ENCODE assay signal across 8 cellular contexts in the genomic region with DNA sequence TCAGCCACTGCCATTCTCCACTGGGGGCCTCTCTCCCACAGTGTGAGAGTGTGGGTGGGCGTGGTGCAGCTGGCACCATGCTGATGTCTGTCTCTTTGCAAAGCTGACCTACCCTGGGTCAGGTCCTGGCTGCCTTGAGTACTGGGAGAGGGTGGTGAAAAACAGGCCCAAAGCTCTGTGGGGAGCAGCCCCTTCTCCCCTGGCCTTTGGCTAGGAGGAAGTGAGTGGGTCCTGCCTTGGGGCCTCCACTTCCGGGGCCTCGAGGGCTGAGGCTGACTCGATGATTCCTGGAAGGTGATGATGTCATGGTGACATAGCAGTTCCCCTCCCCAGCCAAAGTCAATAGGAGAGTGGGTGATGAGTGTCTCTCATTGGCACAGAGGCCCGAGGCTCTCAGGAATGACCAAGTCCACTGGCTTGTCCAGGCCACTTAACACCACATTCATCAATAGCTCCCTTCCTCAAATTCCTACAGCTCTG. TPM values are rescaled to one million over a fixed set of nuclear protein-coding genes. Genes with fewer than 3 reads are reported as not detected.
DNase-seq lines count a peak whose midpoint lies in the region; ATAC-seq lines count a peak whose summit lies in the region.

No MANE protein-coding gene starts in this region.

- DNase-seq in HT1080 (ENCODE audit: low read depth) (peak; percentile 81), COLO668 (lab: John Stamatoyannopoulos, UW; ENCODE audit: unreplicated experiment) (no peak)
- peak; percentile 14 for DNase-seq in activated CD4-positive, CD25-positive, alpha-beta regulatory T cell treated with anti-CD3 and anti-CD28 coated beads, Interleukin-2, amount 50 U/mL, for 16 hours (ENCODE audit: low read depth, low spot score)
- no peak for DNase-seq in effector memory CD8-positive, alpha-beta T cell
- DNase-seq in stimulated activated CD4-positive, alpha-beta T cell treated with anti-CD3 and anti-CD28 coated beads, Interleukin-15, amount 100 ng/mL, for 1 hour (ENCODE audit: low read depth in 1 of 2, low spot score in 1 of 2): peak; percentile 10 to 37

- ATAC-seq in effector memory CD8-positive, alpha-beta T cell (replicated peaks): peak; percentile 11
- ATAC-seq in GM19351 (IDR thresholded peaks at IDR 0.05; ENCODE audit: unreplicated experiment): no peak
- ATAC-seq in GM21529 (IDR thresholded peaks at IDR 0.05; ENCODE audit: unreplicated experiment): no peak
- ATAC-seq in GM19328 (IDR thresholded peaks at IDR 0.05; ENCODE audit: unreplicated experiment): no peak

- H3K9me3 Mint-ChIP-seq in effector memory CD8-positive, alpha-beta T cell: no peaks in the 10 kb centered on the region

- H3K27ac Mint-ChIP-seq in effector memory CD8-positive, alpha-beta T cell: no peak overlapping the region

- H3K27me3 Mint-ChIP-seq in effector memory CD8-positive, alpha-beta T cell: peaks cover 0 to 18% of the 10 kb centered on the region in 2 donors

- peaks cover 24 to 28% of the 10 kb centered on the region in 2 donors for H3K4me1 Mint-ChIP-seq in effector memory CD8-positive, alpha-beta T cell (ENCODE audit: low read depth in 2 of 2)

- no peak overlapping the region for H3K4me3 Mint-ChIP-seq in effector memory CD8-positive, alpha-beta T cell

- H3K36me3 Mint-ChIP-seq in effector memory CD8-positive, alpha-beta T cell (ENCODE audit: insufficient read depth): peaks cover 5% of the 10 kb centered on the region

RNA-seq across cellular contexts. Expression of a gene that starts 53.0 kb away (rescaled TPM):
- 27.6 and 29.8 TPM in 2 replicates for total RNA-seq in HT1080 (2014; rRNA removed; shearing (Covaris generic))
- 23.7 and 26.6 TPM in 2 replicates for polyA plus RNA-seq in HT1080 (2015; cell fraction: cytosol; rRNA removed)
- polyA plus RNA-seq in HT1080 (2015; cell fraction: nucleus; rRNA removed): 48.2 and 52.7 TPM in 2 replicates

Comparison
In these comparisons a context has a peak if more than half of its experiments do, and no peak if none do; other contexts are left out.
1. DNase-seq: peak in HT1080 (single experiment), activated CD4-positive, CD25-positive, alpha-beta regulatory T cell treated with anti-CD3 and anti-CD28 coated beads, Interleukin-2, amount 50 U/mL, for 16 hours (single experiment) and stimulated activated CD4-positive, alpha-beta T cell treated with anti-CD3 and anti-CD28 coated beads, Interleukin-15, amount 100 ng/mL, for 1 hour (2 of 2); none in effector memory CD8-positive, alpha-beta T cell (0 of 3) and COLO668 (single experiment).